ENCODE assay signal across 1 cellular context in the genomic region with DNA sequence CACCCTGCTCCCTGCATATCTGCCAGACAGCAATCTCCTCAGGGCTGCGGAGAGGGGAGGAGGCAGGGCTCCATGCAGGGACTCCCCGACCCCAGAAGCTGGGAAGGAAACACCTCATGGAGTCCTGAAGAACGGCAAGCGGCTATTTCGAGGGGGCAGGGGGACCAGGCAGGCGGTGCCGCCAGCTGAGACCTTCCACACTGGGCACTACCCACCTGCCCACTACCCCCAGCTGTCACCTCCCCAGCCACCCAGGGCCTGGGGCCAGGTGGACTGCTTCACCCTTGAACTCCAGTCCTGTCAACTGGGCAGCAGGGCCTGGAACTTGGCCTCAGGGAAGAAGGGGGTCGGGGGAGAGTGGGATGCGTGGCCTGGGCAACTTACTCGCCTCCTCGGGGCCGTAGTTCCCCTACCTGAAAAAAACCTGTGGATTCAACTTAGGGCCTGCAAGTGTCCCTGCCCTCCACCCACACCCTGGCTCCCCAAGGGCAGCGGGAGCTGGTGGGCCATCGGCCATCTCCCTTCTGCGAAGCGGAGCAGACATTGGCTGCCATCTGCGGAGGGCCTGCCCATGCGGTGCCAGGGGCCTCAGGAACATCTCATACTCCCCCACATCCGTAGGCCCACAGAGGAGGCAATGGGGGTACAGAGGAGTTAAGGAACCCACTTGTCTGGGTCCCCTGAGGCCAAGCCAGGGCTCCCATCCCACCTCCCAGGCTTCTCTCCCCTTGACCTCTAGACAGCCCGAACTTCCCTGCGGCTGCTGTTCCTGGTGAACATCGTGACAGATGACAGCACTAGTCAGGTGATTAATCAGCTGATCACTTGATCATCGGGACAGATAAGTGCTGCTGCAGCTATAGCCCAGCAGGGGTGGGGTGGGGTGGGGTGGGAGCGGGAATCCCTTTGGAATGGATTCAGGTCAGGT.
TF ChIP-seq lines count a peak whose summit lies in the region.

No MANE protein-coding gene starts in this region.

TF ChIP-seq in A549, 52 proteins besides CTCF, POLR2A, EP300 and RAD21:
- TF ChIP-seq, protein P1, sequence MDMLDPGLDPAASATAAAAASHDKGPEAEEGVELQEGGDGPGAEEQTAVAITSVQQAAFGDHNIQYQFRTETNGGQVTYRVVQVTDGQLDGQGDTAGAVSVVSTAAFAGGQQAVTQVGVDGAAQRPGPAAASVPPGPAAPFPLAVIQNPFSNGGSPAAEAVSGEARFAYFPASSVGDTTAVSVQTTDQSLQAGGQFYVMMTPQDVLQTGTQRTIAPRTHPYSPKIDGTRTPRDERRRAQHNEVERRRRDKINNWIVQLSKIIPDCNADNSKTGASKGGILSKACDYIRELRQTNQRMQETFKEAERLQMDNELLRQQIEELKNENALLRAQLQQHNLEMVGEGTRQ (IDR thresholded peaks at IDR 0.05) = peak; percentile 27; the same call in 1 of the 2 replicates
- TF ChIP-seq HOXB13 (CRISPR knock-in tag; IDR thresholded peaks at IDR 0.05; ENCODE audit: low read depth) (no peak), MAFK (IDR thresholded peaks at IDR 0.05; ENCODE audit: partially characterized antibody) (no peak)
